ENCODE assay signal across 10 cellular contexts in genomic region chr20:12053348-12053747, GRCh38.
DNase-seq lines count a peak whose midpoint lies in the region; ATAC-seq and FAIRE-seq lines count a peak whose summit lies in the region.
"Had no signal": no experiment of that assay in that cellular context is flagged by ENCODE, and none has a peak within 500 bp of the region (broad histone marks: within the 10 kb centered on the region; RNA-seq: fewer than 3 reads in every experiment).

No MANE protein-coding gene starts in this region.

- H3K36me3 ChIP-seq in small intestine (ENCODE audit: control insufficient read depth in 2 of 2, insufficient read depth in 2 of 2, low read length in 2 of 2) = no peaks in the 10 kb centered on the region

- H3K27me3 ChIP-seq in small intestine (ENCODE audit: control insufficient read depth in 2 of 2, insufficient read depth in 2 of 2, low read length in 2 of 2) = no peaks in the 10 kb centered on the region

- H3K27ac ChIP-seq in epithelial cell of prostate (peak overlapping the region; percentile 21), small intestine (ENCODE audit: low read depth in 1 of 2, low read length in 1 of 2) (no peak overlapping the region)

- H3K4me1 ChIP-seq in small intestine (ENCODE audit: control insufficient read depth in 2 of 2, insufficient read depth in 1 of 2, low read depth in 1 of 2, low read length in 1 of 2) = no peaks in the 10 kb centered on the region

- FAIRE-seq in small intestine (lab: Jason Lieb, UNC) = no peak

- peak; percentile 85 for DNase-seq in HCEC 1CT
- peak; percentile 11 for DNase-seq in OCI-M1 (lab: John Stamatoyannopoulos, UW)
- peak; percentile 18 for DNase-seq in epithelial cell of prostate (ENCODE audit: low read depth, low spot score)
- DNase-seq in small intestine = peak; percentile 14
- DNase-seq in DMS79 treated with DMSO at 0.1 percent for 48 hours (lab: John Stamatoyannopoulos, UW) = no peak
- DNase-seq in DMS79 (lab: John Stamatoyannopoulos, UW) = no peak
- DNase-seq: activated T-cell treated with anti-CD3 and anti-CD28 coated beads, Interleukin-2, amount 50 U/mL, for 24 hours; NCI-H1092; SHP77 had no signal

- no peak for ATAC-seq in HG02970 (IDR thresholded peaks at IDR 0.05; ENCODE audit: low FRiP score, unreplicated experiment)

- H3K4me3 ChIP-seq in small intestine (ENCODE audit: low read depth in 1 of 2, low read length in 2 of 2) = no peak overlapping the region

- no peaks in the 10 kb centered on the region for H3K9me3 ChIP-seq in small intestine (ENCODE audit: control insufficient read depth, low read depth)

Comparison
In these comparisons a context has a peak if more than half of its experiments do, and no peak if none do; other contexts are left out.
1. DNase-seq: peak in HCEC 1CT (single experiment), OCI-M1 (single experiment), epithelial cell of prostate (single experiment) and small intestine (single experiment); none in DMS79 treated with DMSO at 0.1 percent for 48 hours (single experiment) and DMS79 (single experiment).